In the genomic region with DNA sequence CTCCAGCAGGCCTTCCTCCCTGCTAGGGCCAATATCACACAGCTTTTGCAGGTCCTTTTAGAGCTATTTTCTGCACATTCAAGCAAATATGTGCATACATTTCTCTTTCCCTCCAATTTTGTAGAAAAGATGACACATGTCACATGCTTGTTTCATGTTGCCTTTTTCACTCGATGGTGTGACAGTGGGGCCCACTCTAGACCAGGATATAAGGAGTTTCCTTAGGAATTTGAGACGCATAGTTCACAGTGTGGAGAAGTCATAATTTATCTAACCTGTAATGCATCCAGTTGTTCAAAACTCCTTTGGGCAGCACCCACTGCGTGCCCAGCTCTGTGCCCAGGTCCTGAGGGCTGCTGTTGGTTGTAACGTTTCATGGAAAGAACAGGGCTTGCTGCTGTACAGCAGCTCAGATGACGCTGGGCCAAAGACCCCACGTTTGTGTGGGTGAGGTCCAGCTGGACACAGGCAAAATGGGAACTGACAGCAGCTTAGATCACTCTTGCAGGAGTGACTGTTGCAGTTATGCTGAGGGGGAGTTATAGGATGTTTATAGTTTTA, we compare ENCODE assay signal across 1 cellular context.
TF ChIP-seq lines count a peak whose summit lies in the region.

No MANE protein-coding gene starts in this region.

TF ChIP-seq in GM23338, 12 proteins besides CTCF, POLR2A, EP300 and RAD21 (continued from another document):
- TF ChIP-seq ETS1 (IDR thresholded peaks at IDR 0.05), result no peak
TF ChIP-seq in GM23338: peak in this region for 0.
